ENCODE assay signal across 9 cellular contexts in the genomic region with DNA sequence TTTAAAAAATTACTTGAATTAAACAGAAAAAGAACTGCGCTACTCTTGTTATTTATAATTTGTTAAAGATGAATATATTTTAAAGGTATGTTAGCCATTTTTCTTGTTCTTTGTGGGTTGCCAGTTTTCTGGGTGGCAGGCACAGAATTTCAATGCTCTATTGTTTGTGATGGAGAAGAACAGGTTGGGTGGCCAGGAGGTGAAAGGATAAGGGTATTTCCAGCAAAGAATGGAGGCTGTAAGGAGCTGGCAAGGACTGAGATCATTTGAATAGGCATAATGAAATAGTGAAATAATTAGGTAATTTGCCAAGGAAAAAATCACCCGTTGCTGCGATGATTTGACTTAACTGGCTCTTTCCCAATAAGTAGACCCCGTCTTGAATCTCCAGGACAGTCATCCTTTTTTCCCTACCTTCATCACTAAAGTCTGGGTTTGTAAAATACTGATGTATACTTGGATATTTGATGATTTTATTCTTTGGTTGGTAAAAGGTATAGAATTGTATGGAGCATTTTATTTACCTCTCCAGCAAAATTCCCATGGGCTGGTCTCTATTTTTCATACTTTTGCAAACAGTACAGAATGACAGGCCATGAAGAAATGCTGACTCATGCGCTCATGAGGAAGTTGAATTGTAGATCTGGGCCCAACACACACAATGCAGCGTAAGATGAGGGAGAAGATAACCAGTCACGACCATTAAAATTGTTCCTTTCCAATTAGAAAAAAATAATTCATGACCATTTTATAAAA. TPM values are rescaled to one million over a fixed set of nuclear protein-coding genes. Genes with fewer than 3 reads are reported as not detected.
DNase-seq lines count a peak whose midpoint lies in the region; ATAC-seq and TF ChIP-seq lines count a peak whose summit lies in the region.
"Had no signal": no experiment of that assay in that cellular context is flagged by ENCODE, and none has a peak within 500 bp of the region (broad histone marks: within the 10 kb centered on the region; RNA-seq: fewer than 3 reads in every experiment).

No MANE protein-coding gene starts in this region.

- H3K4me2 ChIP-seq in SU-DHL-6 (ENCODE audit: low read depth, low read length, poor library complexity, severe bottlenecking), result no peak overlapping the region

- in situ Hi-C loops in KBM-7 (cut with MboI; ENCODE audit: low pct_unique_long_range_greater_than_20kb, low sequenced_read_pairs), result no loop called here

- H3K27ac ChIP-seq in SU-DHL-6 (ENCODE audit: low read depth, low read length) (no peak overlapping the region), suprapubic skin (peak overlapping the region; percentile 31), thyroid gland (peak overlapping the region in 1 of 3 donors; percentile 11)
- H3K27ac ChIP-seq: tibial artery had no signal

- H3K9me3 ChIP-seq in SU-DHL-6 (ENCODE audit: insufficient read depth, low read length) (no peaks in the 10 kb centered on the region), suprapubic skin (no peaks in the 10 kb centered on the region), thyroid gland (no peaks in the 10 kb centered on the region)
- H3K9me3 ChIP-seq: tibial artery had no signal

- H3K79me2 ChIP-seq in SU-DHL-6 (ENCODE audit: insufficient read depth, low read length), result no peaks in the 10 kb centered on the region

- DNase-seq in KBM-7, result peak; percentile 84
- peak; percentile 11 for DNase-seq in glomerular visceral epithelial cell (ENCODE audit: extremely low spot score)
- DNase-seq in suprapubic skin (ENCODE audit: low spot score in 2 of 2), result no peak
- no peak for DNase-seq in thyroid gland

- TF ChIP-seq EP300 in suprapubic skin (IDR thresholded peaks at IDR 0.05), result no peak

- TF ChIP-seq POLR2A in suprapubic skin (IDR thresholded peaks at IDR 0.05), result no peak
- no peak for TF ChIP-seq POLR2A in thyroid gland (IDR thresholded peaks at IDR 0.05)

- H3K36me3 ChIP-seq in SU-DHL-6 (ENCODE audit: low read length), result no peaks in the 10 kb centered on the region
- H3K36me3 ChIP-seq in suprapubic skin, result no peaks in the 10 kb centered on the region
- no peaks in the 10 kb centered on the region for H3K36me3 ChIP-seq in thyroid gland
- H3K36me3 ChIP-seq: tibial artery had no signal

- no peaks in the 10 kb centered on the region for H4K20me1 ChIP-seq in SU-DHL-6 (ENCODE audit: low read depth, low read length)

- intact Hi-C loops in thyroid gland (cut with DNase I), result loop anchor here (10.0 kb wide), 1 partner anchor 176 kb away; a partner anchor contains a TSS

- TF ChIP-seq CTCF in SU-DHL-6 (IDR thresholded peaks at IDR 0.05; ENCODE audit: insufficient read depth, low read length, poor library complexity, severe bottlenecking), result no peak
- TF ChIP-seq CTCF in suprapubic skin (IDR thresholded peaks at IDR 0.05), result no peak
- no peak for TF ChIP-seq CTCF in thyroid gland (IDR thresholded peaks at IDR 0.05)

- 46% methylated on average over 7 of the region's 7 CpGs for WGBS in suprapubic skin
- 67 to 81% methylated on average over 7 of the region's 7 CpGs for WGBS in thyroid gland, 2 donors

- H3K4me3 ChIP-seq in SU-DHL-6 (ENCODE audit: insufficient read depth, low read length, poor library complexity, severe bottlenecking), result no peak overlapping the region
- H3K4me3 ChIP-seq in suprapubic skin, result no peak overlapping the region
- H3K4me3 ChIP-seq in thyroid gland (replicated peaks in 1 of 3), result no peak overlapping the region
- H3K4me3 ChIP-seq: skin epidermis, tibial artery had no signal

- no peak overlapping the region for H3K9ac ChIP-seq in SU-DHL-6 (ENCODE audit: low read length)

- no peak for ATAC-seq in GM18858 (IDR thresholded peaks at IDR 0.05; ENCODE audit: unreplicated experiment)
- ATAC-seq in HG02970 (IDR thresholded peaks at IDR 0.05; ENCODE audit: low FRiP score, unreplicated experiment), result no peak

- H3K27me3 ChIP-seq in SU-DHL-6 (ENCODE audit: low read length) (no peaks in the 10 kb centered on the region), suprapubic skin (no peaks in the 10 kb centered on the region), thyroid gland (no peaks in the 10 kb centered on the region)
- H3K27me3 ChIP-seq: tibial artery had no signal

- no peaks in the 10 kb centered on the region for H3K9me2 ChIP-seq in SU-DHL-6 (replicated peaks; ENCODE audit: insufficient read depth, low read length)

- H3K4me1 ChIP-seq in suprapubic skin, result peaks cover 15% of the 10 kb centered on the region
- H3K4me1 ChIP-seq in thyroid gland, result peaks cover 0 to 18% of the 10 kb centered on the region in 2 donors
- H3K4me1 ChIP-seq: tibial artery had no signal

- H2AFZ ChIP-seq in SU-DHL-6 (ENCODE audit: low read depth, low read length, severe bottlenecking), result peak overlapping the region; percentile 21

- H3F3A ChIP-seq in SU-DHL-6 (ENCODE audit: insufficient read depth), result no peaks in the 10 kb centered on the region

RNA-seq across cellular contexts. Expression of a gene that starts 2.5 kb away (rescaled TPM):
- total RNA-seq in suprapubic skin (10 to 100 TPM in 3 of 4 donors, 1 to 10 TPM in 1; 8.0 to 37.4 (median 14.4) TPM), thyroid gland (1 to 10 TPM; 4.0 to 9.8 (median 8.0) TPM)

Comparison
In these comparisons a context has a peak if more than half of its experiments do, and no peak if none do; other contexts are left out.
1. DNase-seq: peak in KBM-7 (single experiment) and glomerular visceral epithelial cell (single experiment); none in suprapubic skin (0 of 2) and thyroid gland (0 of 2).